In genomic region chr20:63319164-63320040, GRCh38 we compare ENCODE assay signal across 18 cellular contexts. TPM values are rescaled to one million over a fixed set of nuclear protein-coding genes. Genes with fewer than 3 reads are reported as not detected.
"Had no signal": no experiment of that assay in that cellular context is flagged by ENCODE, and none has a peak within 500 bp of the region (broad histone marks: within the 10 kb centered on the region; RNA-seq: fewer than 3 reads in every experiment).

No MANE protein-coding gene starts in this region.

- ATAC-seq: activated CD8-positive, alpha-beta T cell treated with anti-CD3 and anti-CD28 coated beads for 36 hours; activated T-helper 17 cell treated with anti-CD3 and anti-CD28 coated beads, Interleukin-2, amount 50 U/mL, for 72 hours; body of pancreas; stimulated activated naive CD8-positive, alpha-beta T cell treated with anti-CD3 and anti-CD28 coated beads, Interleukin-15, amount 100 ng/mL, for 72 hours had no signal

- DNase-seq: activated CD8-positive, alpha-beta T cell treated with anti-CD3 and anti-CD28 coated beads for 36 hours; endodermal cell; immature natural killer cell; stimulated activated CD4-positive, alpha-beta T cell treated with anti-CD3 and anti-CD28 coated beads, Interleukin-4, amount 100 ng/mL, for 4 hours; stimulated activated naive CD8-positive, alpha-beta T cell treated with anti-CD3 and anti-CD28 coated beads, Interleukin-15, amount 100 ng/mL, for 72 hours; SW 1271; uterus had no signal

- H3K27me3 Mint-ChIP-seq: activated CD8-positive, alpha-beta T cell treated with anti-CD3 and anti-CD28 coated beads for 36 hours; activated T-helper 17 cell treated with anti-CD3 and anti-CD28 coated beads, Interleukin-2, amount 50 U/mL, for 72 hours had no signal

- H3K4me3 Mint-ChIP-seq: activated CD8-positive, alpha-beta T cell treated with anti-CD3 and anti-CD28 coated beads for 36 hours; activated T-helper 17 cell treated with anti-CD3 and anti-CD28 coated beads, Interleukin-2, amount 50 U/mL, for 72 hours; endodermal cell; immature natural killer cell; memory B cell; nephron; stimulated activated naive CD8-positive, alpha-beta T cell treated with anti-CD3 and anti-CD28 coated beads, Interleukin-15, amount 100 ng/mL, for 72 hours had no signal

- H3K9me3 Mint-ChIP-seq: activated CD8-positive, alpha-beta T cell treated with anti-CD3 and anti-CD28 coated beads for 36 hours; activated T-helper 17 cell treated with anti-CD3 and anti-CD28 coated beads, Interleukin-2, amount 50 U/mL, for 72 hours; endodermal cell; immature natural killer cell; memory B cell; nephron; stimulated activated naive CD8-positive, alpha-beta T cell treated with anti-CD3 and anti-CD28 coated beads, Interleukin-15, amount 100 ng/mL, for 72 hours had no signal

- H3K36me3 Mint-ChIP-seq: immature natural killer cell, memory B cell had no signal

- H3K4me1 Mint-ChIP-seq: activated T-helper 17 cell treated with anti-CD3 and anti-CD28 coated beads, Interleukin-2, amount 50 U/mL, for 72 hours; endodermal cell; immature natural killer cell; memory B cell; stimulated activated naive CD8-positive, alpha-beta T cell treated with anti-CD3 and anti-CD28 coated beads, Interleukin-15, amount 100 ng/mL, for 72 hours had no signal

- H3K27ac Mint-ChIP-seq: activated CD8-positive, alpha-beta T cell treated with anti-CD3 and anti-CD28 coated beads for 36 hours; activated T-helper 17 cell treated with anti-CD3 and anti-CD28 coated beads, Interleukin-2, amount 50 U/mL, for 72 hours; endodermal cell; immature natural killer cell; memory B cell; nephron; stimulated activated naive CD8-positive, alpha-beta T cell treated with anti-CD3 and anti-CD28 coated beads, Interleukin-15, amount 100 ng/mL, for 72 hours had no signal

RNA-seq across cellular contexts. Expression of gene COL20A1, which starts 26.4 kb away (rescaled TPM):
- total RNA-seq: body of pancreas, dermis microvascular lymphatic vessel endothelial cell, glomerular endothelial cell, osteoblast, renal cortical epithelial cell, SJSA1, thoracic aorta had no signal

RNA-seq across cellular contexts. Expression of gene CHRNA4, which starts 41.7 kb away (rescaled TPM):
- total RNA-seq: activated CD8-positive, alpha-beta T cell treated with anti-CD3 and anti-CD28 coated beads for 36 hours; activated T-helper 17 cell treated with anti-CD3 and anti-CD28 coated beads, Interleukin-2, amount 50 U/mL, for 72 hours; body of pancreas; glomerular endothelial cell; mucosa of gallbladder; osteoblast; renal cortical epithelial cell; SJSA1; thoracic aorta had no signal
